1 cellular context compared by ENCODE assay signal in the genomic region with DNA sequence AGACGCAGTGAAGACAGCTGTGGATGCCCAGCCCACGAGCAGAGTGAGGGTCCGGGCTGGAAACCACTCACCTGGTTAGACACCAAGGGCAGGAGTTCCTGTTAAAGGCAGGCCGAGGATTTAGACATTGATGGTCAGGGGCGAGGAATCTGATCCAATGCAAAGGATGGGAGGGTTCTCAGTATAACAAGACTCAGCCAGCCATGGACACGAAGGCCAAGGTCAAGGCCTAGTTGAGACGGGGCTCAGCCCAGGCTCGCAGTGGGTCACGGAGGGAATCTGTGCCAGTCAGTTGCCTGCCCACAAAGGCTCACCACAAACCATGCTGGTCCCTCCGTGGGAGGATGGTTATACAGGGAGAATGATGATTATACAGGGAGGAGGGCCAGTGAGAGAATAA.
TF ChIP-seq lines count a peak whose summit lies in the region.

No MANE protein-coding gene starts in this region.

TF ChIP-seq in H1, 55 proteins besides CTCF, POLR2A, EP300 and RAD21:
- TF ChIP-seq JUND (IDR thresholded peaks at IDR 0.05; ENCODE audit: low read length) (no peak), CHD2 (IDR thresholded peaks at IDR 0.05; ENCODE audit: low read length) (no peak), ASH2L (IDR thresholded peaks at IDR 0.05; ENCODE audit: low read length) (no peak), GTF2F1 (IDR thresholded peaks at IDR 0.05; ENCODE audit: borderline replicate concordance, low read depth, low read length) (no peak), SIRT6 (IDR thresholded peaks at IDR 0.05; ENCODE audit: low read length) (no peak), SUZ12 (IDR thresholded peaks at IDR 0.05; ENCODE audit: low read length) (no peak), TBP (IDR thresholded peaks at IDR 0.05; ENCODE audit: low read depth, low read length) (no peak), BACH1 (IDR thresholded peaks at IDR 0.05; ENCODE audit: low read length) (no peak), SP1 (IDR thresholded peaks at IDR 0.05; ENCODE audit: low read depth, low read length) (no peak), SIN3A (conservative IDR thresholded peaks at IDR 0.05 in 1 of 2, IDR thresholded peaks at IDR 0.05 in 1 of 2; ENCODE audit: low read depth in 1 of 2, low read length in 2 of 2) (no peak), CHD1 (IDR thresholded peaks at IDR 0.05; ENCODE audit: low read depth, low read length) (no peak), POU5F1 (IDR thresholded peaks at IDR 0.05; ENCODE audit: low read depth, low read length) (no peak), RNF2 (IDR thresholded peaks at IDR 0.05; ENCODE audit: borderline replicate concordance, low read depth, low read length, missing control alignments, poor library complexity, severe bottlenecking) (no peak), CEBPB (IDR thresholded peaks at IDR 0.05; ENCODE audit: low read depth, low read length) (no peak)
- TF ChIP-seq, protein P1, sequence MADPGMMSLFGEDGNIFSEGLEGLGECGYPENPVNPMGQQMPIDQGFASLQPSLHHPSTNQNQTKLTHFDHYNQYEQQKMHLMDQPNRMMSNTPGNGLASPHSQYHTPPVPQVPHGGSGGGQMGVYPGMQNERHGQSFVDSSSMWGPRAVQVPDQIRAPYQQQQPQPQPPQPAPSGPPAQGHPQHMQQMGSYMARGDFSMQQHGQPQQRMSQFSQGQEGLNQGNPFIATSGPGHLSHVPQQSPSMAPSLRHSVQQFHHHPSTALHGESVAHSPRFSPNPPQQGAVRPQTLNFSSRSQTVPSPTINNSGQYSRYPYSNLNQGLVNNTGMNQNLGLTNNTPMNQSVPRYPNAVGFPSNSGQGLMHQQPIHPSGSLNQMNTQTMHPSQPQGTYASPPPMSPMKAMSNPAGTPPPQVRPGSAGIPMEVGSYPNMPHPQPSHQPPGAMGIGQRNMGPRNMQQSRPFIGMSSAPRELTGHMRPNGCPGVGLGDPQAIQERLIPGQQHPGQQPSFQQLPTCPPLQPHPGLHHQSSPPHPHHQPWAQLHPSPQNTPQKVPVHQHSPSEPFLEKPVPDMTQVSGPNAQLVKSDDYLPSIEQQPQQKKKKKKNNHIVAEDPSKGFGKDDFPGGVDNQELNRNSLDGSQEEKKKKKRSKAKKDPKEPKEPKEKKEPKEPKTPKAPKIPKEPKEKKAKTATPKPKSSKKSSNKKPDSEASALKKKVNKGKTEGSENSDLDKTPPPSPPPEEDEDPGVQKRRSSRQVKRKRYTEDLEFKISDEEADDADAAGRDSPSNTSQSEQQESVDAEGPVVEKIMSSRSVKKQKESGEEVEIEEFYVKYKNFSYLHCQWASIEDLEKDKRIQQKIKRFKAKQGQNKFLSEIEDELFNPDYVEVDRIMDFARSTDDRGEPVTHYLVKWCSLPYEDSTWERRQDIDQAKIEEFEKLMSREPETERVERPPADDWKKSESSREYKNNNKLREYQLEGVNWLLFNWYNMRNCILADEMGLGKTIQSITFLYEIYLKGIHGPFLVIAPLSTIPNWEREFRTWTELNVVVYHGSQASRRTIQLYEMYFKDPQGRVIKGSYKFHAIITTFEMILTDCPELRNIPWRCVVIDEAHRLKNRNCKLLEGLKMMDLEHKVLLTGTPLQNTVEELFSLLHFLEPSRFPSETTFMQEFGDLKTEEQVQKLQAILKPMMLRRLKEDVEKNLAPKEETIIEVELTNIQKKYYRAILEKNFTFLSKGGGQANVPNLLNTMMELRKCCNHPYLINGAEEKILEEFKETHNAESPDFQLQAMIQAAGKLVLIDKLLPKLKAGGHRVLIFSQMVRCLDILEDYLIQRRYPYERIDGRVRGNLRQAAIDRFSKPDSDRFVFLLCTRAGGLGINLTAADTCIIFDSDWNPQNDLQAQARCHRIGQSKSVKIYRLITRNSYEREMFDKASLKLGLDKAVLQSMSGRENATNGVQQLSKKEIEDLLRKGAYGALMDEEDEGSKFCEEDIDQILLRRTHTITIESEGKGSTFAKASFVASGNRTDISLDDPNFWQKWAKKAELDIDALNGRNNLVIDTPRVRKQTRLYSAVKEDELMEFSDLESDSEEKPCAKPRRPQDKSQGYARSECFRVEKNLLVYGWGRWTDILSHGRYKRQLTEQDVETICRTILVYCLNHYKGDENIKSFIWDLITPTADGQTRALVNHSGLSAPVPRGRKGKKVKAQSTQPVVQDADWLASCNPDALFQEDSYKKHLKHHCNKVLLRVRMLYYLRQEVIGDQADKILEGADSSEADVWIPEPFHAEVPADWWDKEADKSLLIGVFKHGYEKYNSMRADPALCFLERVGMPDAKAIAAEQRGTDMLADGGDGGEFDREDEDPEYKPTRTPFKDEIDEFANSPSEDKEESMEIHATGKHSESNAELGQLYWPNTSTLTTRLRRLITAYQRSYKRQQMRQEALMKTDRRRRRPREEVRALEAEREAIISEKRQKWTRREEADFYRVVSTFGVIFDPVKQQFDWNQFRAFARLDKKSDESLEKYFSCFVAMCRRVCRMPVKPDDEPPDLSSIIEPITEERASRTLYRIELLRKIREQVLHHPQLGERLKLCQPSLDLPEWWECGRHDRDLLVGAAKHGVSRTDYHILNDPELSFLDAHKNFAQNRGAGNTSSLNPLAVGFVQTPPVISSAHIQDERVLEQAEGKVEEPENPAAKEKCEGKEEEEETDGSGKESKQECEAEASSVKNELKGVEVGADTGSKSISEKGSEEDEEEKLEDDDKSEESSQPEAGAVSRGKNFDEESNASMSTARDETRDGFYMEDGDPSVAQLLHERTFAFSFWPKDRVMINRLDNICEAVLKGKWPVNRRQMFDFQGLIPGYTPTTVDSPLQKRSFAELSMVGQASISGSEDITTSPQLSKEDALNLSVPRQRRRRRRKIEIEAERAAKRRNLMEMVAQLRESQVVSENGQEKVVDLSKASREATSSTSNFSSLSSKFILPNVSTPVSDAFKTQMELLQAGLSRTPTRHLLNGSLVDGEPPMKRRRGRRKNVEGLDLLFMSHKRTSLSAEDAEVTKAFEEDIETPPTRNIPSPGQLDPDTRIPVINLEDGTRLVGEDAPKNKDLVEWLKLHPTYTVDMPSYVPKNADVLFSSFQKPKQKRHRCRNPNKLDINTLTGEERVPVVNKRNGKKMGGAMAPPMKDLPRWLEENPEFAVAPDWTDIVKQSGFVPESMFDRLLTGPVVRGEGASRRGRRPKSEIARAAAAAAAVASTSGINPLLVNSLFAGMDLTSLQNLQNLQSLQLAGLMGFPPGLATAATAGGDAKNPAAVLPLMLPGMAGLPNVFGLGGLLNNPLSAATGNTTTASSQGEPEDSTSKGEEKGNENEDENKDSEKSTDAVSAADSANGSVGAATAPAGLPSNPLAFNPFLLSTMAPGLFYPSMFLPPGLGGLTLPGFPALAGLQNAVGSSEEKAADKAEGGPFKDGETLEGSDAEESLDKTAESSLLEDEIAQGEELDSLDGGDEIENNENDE (IDR thresholded peaks at IDR 0.05; ENCODE audit: insufficient replicate concordance, low read length) = no peak
